ENCODE assay signal across 1 cellular context in the genomic region with DNA sequence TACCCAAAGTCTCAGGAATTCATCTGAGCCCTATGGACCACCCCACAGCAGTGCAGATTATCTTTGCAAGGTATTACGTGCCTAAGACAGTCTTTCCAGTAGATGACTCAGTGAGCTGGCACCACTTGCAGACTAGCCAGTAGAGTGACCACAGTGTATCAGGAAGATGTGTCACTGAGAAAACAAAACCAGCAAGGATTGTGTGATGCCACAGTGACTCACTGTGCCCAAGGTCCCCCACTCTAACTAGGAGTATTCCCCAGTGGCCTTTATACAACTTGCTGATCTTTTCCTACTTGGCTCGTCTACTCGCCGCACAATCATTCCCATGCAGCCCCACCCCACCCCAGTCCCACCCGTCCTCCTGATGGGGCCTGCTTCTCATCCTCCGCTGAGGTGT.
TF ChIP-seq lines count a peak whose summit lies in the region.

No MANE protein-coding gene starts in this region.

TF ChIP-seq in HCT116, 20 proteins besides CTCF, POLR2A, EP300 and RAD21 (continued from another document):
- TF ChIP-seq ZBTB33 (IDR thresholded peaks at IDR 0.05; ENCODE audit: extremely low read depth, insufficient replicate concordance, low read length), result peak; percentile 72
- peak; percentile 98 for TF ChIP-seq SP1 (IDR thresholded peaks at IDR 0.05; ENCODE audit: low read depth)
- TF ChIP-seq FOSL1 (IDR thresholded peaks at IDR 0.05; ENCODE audit: low read depth), result peak; percentile 99
- TF ChIP-seq CBX3 (IDR thresholded peaks at IDR 0.05; ENCODE audit: low read depth), result peak; percentile 99
- no peak for TF ChIP-seq EZH2 (IDR thresholded peaks at IDR 0.05)
- peak; percentile 55 for TF ChIP-seq YY1 (IDR thresholded peaks at IDR 0.05; ENCODE audit: extremely low read depth, insufficient replicate concordance, low read depth, low read length)
- no peak for TF ChIP-seq REST (IDR thresholded peaks at IDR 0.05; ENCODE audit: low read depth)
- TF ChIP-seq JUND (IDR thresholded peaks at IDR 0.05), result peak; percentile 100
- no peak for TF ChIP-seq ZNF274 (IDR thresholded peaks at IDR 0.05; ENCODE audit: low read depth, low read length)
- no peak for TF ChIP-seq ATF3 (IDR thresholded peaks at IDR 0.05)
- TF ChIP-seq EZH2phosphoT487 (IDR thresholded peaks at IDR 0.05; ENCODE audit: borderline replicate concordance), result no peak
- peak; percentile 92 for TF ChIP-seq CEBPB (IDR thresholded peaks at IDR 0.05; ENCODE audit: low read depth)
